Comparison of ENCODE assay signal across 9 cellular contexts in the genomic region with DNA sequence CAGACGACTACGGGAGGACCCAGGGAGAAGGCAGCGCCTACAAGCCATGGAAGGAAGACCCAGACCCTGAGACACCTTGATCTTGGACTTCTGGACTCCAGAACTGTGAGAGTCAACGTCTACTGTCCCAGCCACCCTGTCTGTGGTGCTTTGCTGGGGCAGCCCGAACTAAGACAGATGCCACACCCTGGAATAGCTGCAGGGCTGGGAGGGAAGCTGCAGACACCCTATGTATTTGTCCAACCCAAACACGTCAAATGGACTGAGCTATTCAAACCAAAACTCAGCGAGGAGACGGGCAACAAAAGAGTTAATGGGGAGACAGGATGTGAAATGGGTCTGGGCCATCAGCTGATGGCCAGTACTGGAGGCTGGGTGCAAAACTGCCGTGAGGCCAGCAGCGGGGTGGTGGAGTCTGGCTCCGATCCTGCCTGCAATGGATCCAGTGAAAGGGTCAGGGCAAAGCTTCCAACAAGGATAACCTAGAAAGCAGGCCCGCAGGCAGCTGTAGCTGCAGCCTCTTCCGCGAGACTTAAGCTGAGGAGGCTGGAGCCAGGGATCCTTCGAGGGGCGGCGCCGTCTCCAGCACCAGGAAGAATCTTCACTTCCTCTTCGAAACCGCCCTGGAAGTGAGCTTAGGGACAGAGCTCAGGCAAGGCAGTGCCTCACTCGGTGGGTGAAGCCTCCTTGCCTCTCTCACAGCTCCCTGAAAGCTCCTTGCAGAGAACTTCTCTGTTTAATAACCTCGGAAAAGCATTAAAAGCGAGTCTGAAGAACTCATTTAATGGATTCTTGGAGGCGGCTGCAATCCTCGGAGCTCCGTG.
DNase-seq lines count a peak whose midpoint lies in the region; ATAC-seq and TF ChIP-seq lines count a peak whose summit lies in the region.
"Had no signal": no experiment of that assay in that cellular context is flagged by ENCODE, and none has a peak within 500 bp of the region (broad histone marks: within the 10 kb centered on the region; RNA-seq: fewer than 3 reads in every experiment).

No MANE protein-coding gene starts in this region.

- no peaks in the 10 kb centered on the region for H3K9me3 ChIP-seq in parathyroid adenoma (ENCODE audit: control insufficient read depth, low read length)

- no peaks in the 10 kb centered on the region for H3K4me1 ChIP-seq in parathyroid adenoma

- H3K9ac ChIP-seq in parathyroid adenoma, result no peak overlapping the region

- peak overlapping the region; percentile 45 for H3K4me3 ChIP-seq in fibroblast of villous mesenchyme (ENCODE audit: low read depth, low read length)
- peak overlapping the region; percentile 5 for H3K4me3 ChIP-seq in parathyroid adenoma (ENCODE audit: low read depth, low read length)

- H3K27ac ChIP-seq in C4-2B (peak overlapping the region; percentile 45), parathyroid adenoma (peak overlapping the region; percentile 16)

- TF ChIP-seq CTCF in C4-2B (conservative IDR thresholded peaks at IDR 0.05) (no peak), fibroblast of villous mesenchyme (IDR thresholded peaks at IDR 0.05; ENCODE audit: insufficient read depth, low read depth, low read length) (no peak), parathyroid adenoma (IDR thresholded peaks at IDR 0.05) (no peak)

- H3K79me2 ChIP-seq in parathyroid adenoma, result no peaks in the 10 kb centered on the region

- peak overlapping the region; percentile 82 for H2AFZ ChIP-seq in parathyroid adenoma

- no peaks in the 10 kb centered on the region for H3K27me3 ChIP-seq in parathyroid adenoma (ENCODE audit: control insufficient read depth, insufficient read depth, low read length)

- H3K36me3 ChIP-seq in parathyroid adenoma (ENCODE audit: control insufficient read depth, insufficient read depth, low read length), result no peaks in the 10 kb centered on the region

- H3K4me2 ChIP-seq in parathyroid adenoma (ENCODE audit: low read length), result peak overlapping the region; percentile 47

- no peak for ATAC-seq in GM21381 (IDR thresholded peaks at IDR 0.05; ENCODE audit: unreplicated experiment)
- no peak for ATAC-seq in HG03457 (IDR thresholded peaks at IDR 0.05; ENCODE audit: unreplicated experiment)

- peak; percentile 56 for DNase-seq in RPMI7951 (ENCODE audit: low read depth)
- peak; percentile 36 for DNase-seq in fibroblast of villous mesenchyme (ENCODE audit: low read depth)
- no peak for DNase-seq in NCI-H446 (lab: John Stamatoyannopoulos, UW)
- DNase-seq in NCI-H146 (lab: John Stamatoyannopoulos, UW), result no peak
- DNase-seq: NCI-H1048 had no signal

Comparison
In these comparisons a context has a peak if more than half of its experiments do, and no peak if none do; other contexts are left out.
1. DNase-seq: peak in RPMI7951 (single experiment) and fibroblast of villous mesenchyme (single experiment); none in NCI-H446 (0 of 2) and NCI-H146 (single experiment).